ENCODE assay signal across 1 cellular context in the genomic region with DNA sequence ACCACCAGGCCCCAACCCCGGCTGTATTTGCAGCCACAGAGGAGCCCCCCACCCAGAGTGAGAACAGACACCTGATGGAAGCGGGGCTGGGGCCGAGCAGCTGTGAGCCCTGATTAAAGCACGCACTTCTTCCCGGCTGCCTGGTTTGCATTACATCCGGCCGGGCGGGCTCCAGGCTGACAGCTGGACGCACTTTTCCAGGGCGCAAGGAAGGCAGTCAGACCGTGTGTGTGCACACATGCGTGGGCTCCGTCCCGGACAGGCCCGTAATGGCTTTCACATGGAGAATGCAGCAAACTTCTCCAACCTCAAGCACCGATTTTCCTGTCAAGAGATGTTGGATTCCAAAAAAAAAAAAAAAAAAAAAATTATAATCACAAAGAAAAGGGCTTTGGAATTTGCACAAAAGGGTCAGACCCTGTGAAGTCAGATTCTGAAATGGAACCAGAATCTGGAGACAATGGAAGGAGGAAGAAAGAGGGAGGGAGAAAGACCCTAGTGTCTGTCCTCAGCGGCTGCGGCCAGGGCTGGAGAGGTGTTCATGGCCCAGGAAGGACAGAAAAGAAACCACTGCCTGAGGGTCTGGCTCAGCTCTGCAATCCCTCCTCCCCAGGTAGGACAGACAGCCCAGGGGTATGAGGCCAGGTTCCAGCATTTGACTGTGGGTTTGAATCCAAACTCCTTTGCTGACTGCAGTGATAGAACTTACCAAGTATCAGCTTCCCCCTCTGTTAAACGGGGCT.
TF ChIP-seq lines count a peak whose summit lies in the region.

No MANE protein-coding gene starts in this region.

TF ChIP-seq in H1, 55 proteins besides CTCF, POLR2A, EP300 and RAD21:
- TF ChIP-seq, protein P1, sequence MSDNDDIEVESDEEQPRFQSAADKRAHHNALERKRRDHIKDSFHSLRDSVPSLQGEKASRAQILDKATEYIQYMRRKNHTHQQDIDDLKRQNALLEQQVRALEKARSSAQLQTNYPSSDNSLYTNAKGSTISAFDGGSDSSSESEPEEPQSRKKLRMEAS (IDR thresholded peaks at IDR 0.05), result no peak
- no peak for TF ChIP-seq HDAC2 (IDR thresholded peaks at IDR 0.05; ENCODE audit: borderline replicate concordance in 1 of 2, low read depth in 2 of 2, low read length in 2 of 2)
